ENCODE assay signal across 2 cellular contexts in genomic region chr10:110571093-110571743, GRCh38.
TF ChIP-seq lines count a peak whose summit lies in the region.

No MANE protein-coding gene starts in this region.

TF ChIP-seq in IMR-90, 13 proteins besides CTCF, POLR2A, EP300 and RAD21 (continued from another document):
- TF ChIP-seq ELK1 (IDR thresholded peaks at IDR 0.05; ENCODE audit: borderline replicate concordance, low read depth, low read length) = no peak
- TF ChIP-seq CHD1 (IDR thresholded peaks at IDR 0.05; ENCODE audit: low read depth, low read length) = no peak
- no peak for TF ChIP-seq MAZ (IDR thresholded peaks at IDR 0.05; ENCODE audit: borderline replicate concordance, low read depth, low read length)
- TF ChIP-seq SMC3 (IDR thresholded peaks at IDR 0.05; ENCODE audit: low read depth, low read length) = no peak
- no peak for TF ChIP-seq RFX5 (IDR thresholded peaks at IDR 0.05; ENCODE audit: low read depth, low read length)
- no peak for TF ChIP-seq USF2 (IDR thresholded peaks at IDR 0.05; ENCODE audit: low read depth, low read length)
- no peak for TF ChIP-seq FOS (IDR thresholded peaks at IDR 0.05; ENCODE audit: low read depth, low read length)
- no peak for TF ChIP-seq RCOR1 (IDR thresholded peaks at IDR 0.05; ENCODE audit: insufficient replicate concordance, low read length)
- no peak for TF ChIP-seq MXI1 (IDR thresholded peaks at IDR 0.05; ENCODE audit: borderline replicate concordance, low read depth, low read length)
- no peak for TF ChIP-seq MAFK (IDR thresholded peaks at IDR 0.05; ENCODE audit: low read depth, low read length)
- no peak for TF ChIP-seq BHLHE40 (IDR thresholded peaks at IDR 0.05; ENCODE audit: low read depth, low read length)

TF ChIP-seq in neural cell, 6 proteins besides CTCF, POLR2A, EP300 and RAD21:
- no peak for TF ChIP-seq REST (IDR thresholded peaks at IDR 0.05; ENCODE audit: borderline replicate concordance)
- no peak for TF ChIP-seq MXI1 (conservative IDR thresholded peaks at IDR 0.05; ENCODE audit: poor library complexity, severe bottlenecking)
- TF ChIP-seq POLR2AphosphoS5 (IDR thresholded peaks at IDR 0.05) = no peak
- no peak for TF ChIP-seq TAF1 (IDR thresholded peaks at IDR 0.05; ENCODE audit: low read depth)
- no peak for TF ChIP-seq SMC3 (conservative IDR thresholded peaks at IDR 0.05; ENCODE audit: poor library complexity)
- TF ChIP-seq EZH2 (IDR thresholded peaks at IDR 0.05; ENCODE audit: borderline replicate concordance, insufficient read depth, low read length, poor library complexity, severe bottlenecking) = no peak
